ENCODE assay signal across 8 cellular contexts in genomic region chr17:45096141-45096540, GRCh38. TPM values are rescaled to one million over a fixed set of nuclear protein-coding genes. Genes with fewer than 3 reads are reported as not detected.
DNase-seq lines count a peak whose midpoint lies in the region; ATAC-seq and TF ChIP-seq lines count a peak whose summit lies in the region.

No MANE protein-coding gene starts in this region.

- no peak overlapping the region for H3K4me3 Mint-ChIP-seq in CD4-positive, alpha-beta memory T cell

- H3K9me3 ChIP-seq in DOHH2 (ENCODE audit: control insufficient read depth, insufficient read depth, low read length) (no peaks in the 10 kb centered on the region), neural cell (ENCODE audit: low read length) (no peaks in the 10 kb centered on the region)
- H3K9me3 ChIP-seq in CD4-positive, alpha-beta memory T cell (ENCODE audit: control insufficient read depth in 1 of 2, low read length in 2 of 2): no peaks in the 10 kb centered on the region

- H3K36me3 ChIP-seq in DOHH2 (ENCODE audit: control insufficient read depth, low read length) (peaks cover 77% of the 10 kb centered on the region), neural cell (ENCODE audit: insufficient read depth, low read length) (no peaks in the 10 kb centered on the region)
- peaks cover 68% of the 10 kb centered on the region for H3K36me3 ChIP-seq in CD4-positive, alpha-beta memory T cell (ENCODE audit: insufficient read depth, low read length)

- TF ChIP-seq CTCF in DOHH2 (IDR thresholded peaks at IDR 0.05; ENCODE audit: low read depth, low read length, poor library complexity, severe bottlenecking): peak; percentile 66
- peak; percentile 37 for TF ChIP-seq CTCF in neural cell (IDR thresholded peaks at IDR 0.05; ENCODE audit: poor library complexity, severe bottlenecking)

- intact Hi-C loops in CD4-positive, alpha-beta memory T cell (cut with micrococcal nuclease): loop anchor here (5.0 kb wide), 1 partner anchor 44 kb away; the partner anchor contains the start of gene DCAKD

- TF ChIP-seq RAD21 in neural cell (conservative IDR thresholded peaks at IDR 0.05): no peak

- CTCF ChIA-PET in CD4-positive, alpha-beta memory T cell (lab: Charles Lee; ENCODE audit: partially characterized antibody): interaction anchor here (0.9 to 4.3 kb wide), 6 partner anchors 14 to 318 kb away, joined by 3 to 40 read pairs (median 4); partner anchors contain the start of gene ACBD4

- H3F3A ChIP-seq in DOHH2 (ENCODE audit: control insufficient read depth, insufficient read depth) (peaks cover 3% of the 10 kb centered on the region; the same call in 1 of the 2 replicates), neural cell (ENCODE audit: insufficient read depth, low read length, poor library complexity, severe bottlenecking) (no peaks in the 10 kb centered on the region)

- H3K9me2 ChIP-seq in DOHH2 (replicated peaks; ENCODE audit: control insufficient read depth, low read length) (no peaks in the 10 kb centered on the region), neural cell (ENCODE audit: insufficient read depth, low read length) (no peaks in the 10 kb centered on the region)

- peaks cover 58 to 75% of the 10 kb centered on the region in 2 donors for H3K36me3 Mint-ChIP-seq in CD4-positive, alpha-beta memory T cell

- no peaks in the 10 kb centered on the region for H3K27me3 ChIP-seq in DOHH2 (ENCODE audit: control insufficient read depth, low read length)
- no peaks in the 10 kb centered on the region for H3K27me3 ChIP-seq in neural cell (ENCODE audit: insufficient read depth, low read depth, low read length)
- H3K27me3 ChIP-seq in CD4-positive, alpha-beta memory T cell (ENCODE audit: insufficient read depth, low read length): no peaks in the 10 kb centered on the region

- ATAC-seq in GM18519 (IDR thresholded peaks at IDR 0.05; ENCODE audit: low FRiP score, unreplicated experiment): no peak

- TF ChIP-seq EP300 in neural cell (conservative IDR thresholded peaks at IDR 0.05; ENCODE audit: poor library complexity, severe bottlenecking): no peak

- H3K27ac Mint-ChIP-seq in CD4-positive, alpha-beta memory T cell: peak overlapping the region in 3 of 7 donors; percentile 53 to 61 (median 61)

- POLR2A ChIA-PET in CD4-positive, alpha-beta memory T cell (lab: Charles Lee; ENCODE audit: partially characterized antibody): interaction anchor here (1.2 kb wide), 1 partner anchor 53 kb away, joined by 4 read pairs; the partner anchor contains the start of gene HEXIM1

- H4K20me1 ChIP-seq in DOHH2 (ENCODE audit: control insufficient read depth, insufficient read depth, low read depth, low read length) (no peaks in the 10 kb centered on the region), neural cell (ENCODE audit: insufficient read depth) (no peaks in the 10 kb centered on the region)

- H3K4me3 ChIP-seq in DOHH2 (ENCODE audit: low read length) (no peak overlapping the region), neural cell (ENCODE audit: low read length) (no peak overlapping the region)
- no peak overlapping the region for H3K4me3 ChIP-seq in CD4-positive, alpha-beta memory T cell (ENCODE audit: low read length in 2 of 2)

- H3K27ac ChIP-seq in DOHH2 (ENCODE audit: low read depth, low read length) (no peak overlapping the region), caudate nucleus (ENCODE audit: low read depth, low read length) (peak overlapping the region; percentile 38), neural cell (ENCODE audit: low read length) (no peak overlapping the region)
- no peak overlapping the region for H3K27ac ChIP-seq in CD4-positive, alpha-beta memory T cell (ENCODE audit: low read depth, low read length)

- H3K9me3 Mint-ChIP-seq in CD4-positive, alpha-beta memory T cell: no peaks in the 10 kb centered on the region

- no peak overlapping the region for H3K9ac ChIP-seq in neural cell (ENCODE audit: low read length)

- H3K27me3 Mint-ChIP-seq in CD4-positive, alpha-beta memory T cell: no peaks in the 10 kb centered on the region

- H3K4me2 ChIP-seq in DOHH2 (ENCODE audit: low read length) (no peak overlapping the region), neural cell (ENCODE audit: low read length) (no peak overlapping the region)

- H2AFZ ChIP-seq in neural cell (ENCODE audit: low read depth, low read length): no peak overlapping the region

- peak; percentile 37 for DNase-seq in MV-4-11 (lab: John Stamatoyannopoulos, UW)
- DNase-seq in caudate nucleus (lab: John Stamatoyannopoulos, UW): no peak
- no peak for DNase-seq in CD4-positive, alpha-beta memory T cell
- DNase-seq in activated CD8-positive, alpha-beta memory T cell treated with anti-CD3 and anti-CD28 coated beads for 24 hours: no peak
- no peak for DNase-seq in NCI-H1436 (lab: John Stamatoyannopoulos, UW)

- H3K4me1 ChIP-seq in DOHH2 (ENCODE audit: control insufficient read depth, low read length): peaks cover 6% of the 10 kb centered on the region; the same call in 1 of the 2 replicates
- no peaks in the 10 kb centered on the region for H3K4me1 ChIP-seq in CD4-positive, alpha-beta memory T cell (ENCODE audit: insufficient read depth, low read length)

- H3K4me1 Mint-ChIP-seq in CD4-positive, alpha-beta memory T cell: peaks cover 0 to 2% (median 0%) of the 10 kb centered on the region in 4 donors

- H3K79me2 ChIP-seq in DOHH2 (ENCODE audit: control insufficient read depth, low read length): no peaks in the 10 kb centered on the region
- H3K79me2 ChIP-seq in neural cell (replicated peaks; ENCODE audit: insufficient read depth, low read length): no peaks in the 10 kb centered on the region

TF ChIP-seq in neural cell, 6 proteins besides CTCF, POLR2A, EP300 and RAD21:
- TF ChIP-seq EZH2 (IDR thresholded peaks at IDR 0.05; ENCODE audit: borderline replicate concordance, insufficient read depth, low read length, poor library complexity, severe bottlenecking): no peak
- no peak for TF ChIP-seq MXI1 (conservative IDR thresholded peaks at IDR 0.05; ENCODE audit: poor library complexity, severe bottlenecking)
- TF ChIP-seq SMC3 (conservative IDR thresholded peaks at IDR 0.05; ENCODE audit: poor library complexity): peak; percentile 13
- TF ChIP-seq REST (IDR thresholded peaks at IDR 0.05; ENCODE audit: borderline replicate concordance): no peak
- no peak for TF ChIP-seq TAF1 (IDR thresholded peaks at IDR 0.05; ENCODE audit: low read depth)

RNA-seq across cellular contexts. Expression of gene NMT1, which starts 35.0 kb away (rescaled TPM):
- polyA plus RNA-seq in neural cell: 23.4 and 28.7 TPM in 2 replicates
- polyA minus RNA-seq in neural cell: 38.5 and 38.7 TPM in 2 replicates
- 100 to 1,000 TPM; 125 to 126 TPM for total RNA-seq in CD4-positive, alpha-beta memory T cell
- polyA plus RNA-seq in CD4-positive, alpha-beta memory T cell: 10 to 100 TPM; 56.2 to 75.7 TPM

RNA-seq across cellular contexts. Expression of gene PLCD3, which starts 36.2 kb away (rescaled TPM):
- polyA plus RNA-seq in neural cell: 0.36 and 1.3 TPM in 2 replicates
- polyA minus RNA-seq in neural cell: 1.2 and 3.9 TPM in 2 replicates
- 1 to 10 TPM; 3.8 to 6.0 TPM for total RNA-seq in CD4-positive, alpha-beta memory T cell
- under 1 TPM; 0.30 to 0.80 TPM for polyA plus RNA-seq in CD4-positive, alpha-beta memory T cell

RNA-seq across cellular contexts. Expression of gene ACBD4, which starts 39.3 kb away (rescaled TPM):
- 3.1 and 8.4 TPM in 2 replicates for polyA plus RNA-seq in neural cell
- polyA minus RNA-seq in neural cell: 1.7 TPM in 2 replicates
- 10 to 100 TPM; 41.9 to 48.1 TPM for total RNA-seq in CD4-positive, alpha-beta memory T cell
- polyA plus RNA-seq in CD4-positive, alpha-beta memory T cell: 10 to 100 TPM; 10.3 to 10.5 TPM

RNA-seq across cellular contexts. Expression of gene DCAKD, which starts 44.7 kb away (rescaled TPM):
- polyA plus RNA-seq in neural cell: 68.5 and 75.0 TPM in 2 replicates
- polyA minus RNA-seq in neural cell: 67.0 and 71.8 TPM in 2 replicates
- total RNA-seq in CD4-positive, alpha-beta memory T cell: 10 to 100 TPM; 32.0 to 32.1 TPM
- 10 to 100 TPM in 1 of 2 donors, 1 to 10 TPM in 1; 8.8 to 16.2 TPM for polyA plus RNA-seq in CD4-positive, alpha-beta memory T cell

RNA-seq across cellular contexts. Expression of gene HEXIM1, which starts 52.1 kb away (rescaled TPM):
- 9.0 and 10.2 TPM in 2 replicates for polyA plus RNA-seq in neural cell
- polyA minus RNA-seq in neural cell: 21.7 and 22.5 TPM in 2 replicates
- 10 to 100 TPM; 28.8 to 30.8 TPM for total RNA-seq in CD4-positive, alpha-beta memory T cell
- 1 to 10 TPM; 2.8 to 5.9 TPM for polyA plus RNA-seq in CD4-positive, alpha-beta memory T cell
